Comparison of ENCODE assay signal across 7 cellular contexts in genomic region chr12:52023182-52023975, GRCh38. TPM values are rescaled to one million over a fixed set of nuclear protein-coding genes. Genes with fewer than 3 reads are reported as not detected.
DNase-seq lines count a peak whose midpoint lies in the region; ATAC-seq and TF ChIP-seq lines count a peak whose summit lies in the region.

No MANE protein-coding gene starts in this region.

- H3K27me3 ChIP-seq in Peyer's patch (no peaks in the 10 kb centered on the region), neural cell (ENCODE audit: insufficient read depth, low read depth, low read length) (peaks cover 17% of the 10 kb centered on the region)

- H3K36me3 ChIP-seq in Peyer's patch (no peaks in the 10 kb centered on the region), neural cell (ENCODE audit: insufficient read depth, low read length) (no peaks in the 10 kb centered on the region)

- peak overlapping the region; percentile 27 for H2AFZ ChIP-seq in neural cell (ENCODE audit: low read depth, low read length)

- no peaks in the 10 kb centered on the region for H3K27me3 Mint-ChIP-seq in activated T-helper 17 cell treated with anti-CD3 and anti-CD28 coated beads, Interleukin-2, amount 50 U/mL, for 72 hours
- H3K27me3 Mint-ChIP-seq in stimulated activated naive CD8-positive, alpha-beta T cell treated with anti-CD3 and anti-CD28 coated beads, Interleukin-15, amount 100 ng/mL, for 72 hours, result no peaks in the 10 kb centered on the region

- H3K4me3 ChIP-seq in Peyer's patch (peak overlapping the region; percentile 42 to 65 (median 59)), fibroblast of the aortic adventitia (ENCODE audit: low read depth, low read length) (peak overlapping the region; percentile 64), neural cell (ENCODE audit: low read length) (peak overlapping the region; percentile 70)

- peak; percentile 50 for ATAC-seq in GM18505 (IDR thresholded peaks at IDR 0.05; ENCODE audit: unreplicated experiment)
- ATAC-seq in activated T-helper 17 cell treated with anti-CD3 and anti-CD28 coated beads, Interleukin-2, amount 50 U/mL, for 72 hours (replicated peaks), result peak; percentile 77
- ATAC-seq in stimulated activated naive CD8-positive, alpha-beta T cell treated with anti-CD3 and anti-CD28 coated beads, Interleukin-15, amount 100 ng/mL, for 72 hours, result peak; percentile 74

- TF ChIP-seq POLR2A in GM18505 (IDR thresholded peaks at IDR 0.05; ENCODE audit: borderline replicate concordance, extremely low read depth, insufficient read depth, insufficient read length) (no peak), Peyer's patch (IDR thresholded peaks at IDR 0.05) (no peak)

- peaks cover 0 to 23% (median 10%) of the 10 kb centered on the region in 4 donors for H3K4me1 ChIP-seq in Peyer's patch

- H3F3A ChIP-seq in neural cell (ENCODE audit: insufficient read depth, low read length, poor library complexity, severe bottlenecking), result no peaks in the 10 kb centered on the region

- DNase-seq in HuH-7 (ENCODE audit: low spot score), result peak; percentile 96
- DNase-seq in Peyer's patch, result peak; percentile 93 to 96 (median 94)
- DNase-seq in fibroblast of the aortic adventitia (ENCODE audit: low read depth), result peak; percentile 61
- DNase-seq in stimulated activated naive CD8-positive, alpha-beta T cell treated with anti-CD3 and anti-CD28 coated beads, Interleukin-15, amount 100 ng/mL, for 72 hours, result peak; percentile 92 to 94

- TF ChIP-seq CTCF in Peyer's patch (IDR thresholded peaks at IDR 0.05), result peak; percentile 94 to 98 (median 96)
- TF ChIP-seq CTCF in fibroblast of the aortic adventitia (IDR thresholded peaks at IDR 0.05; ENCODE audit: insufficient read depth, low read length), result peak; percentile 82
- TF ChIP-seq CTCF in neural cell (IDR thresholded peaks at IDR 0.05; ENCODE audit: poor library complexity, severe bottlenecking), result peak; percentile 98

- H3K4me2 ChIP-seq in neural cell (ENCODE audit: low read length), result peak overlapping the region; percentile 19

- TF ChIP-seq RAD21 in neural cell (conservative IDR thresholded peaks at IDR 0.05), result peak; percentile 80

- H3K4me3 Mint-ChIP-seq in activated T-helper 17 cell treated with anti-CD3 and anti-CD28 coated beads, Interleukin-2, amount 50 U/mL, for 72 hours, result peak overlapping the region; percentile 83
- H3K4me3 Mint-ChIP-seq in stimulated activated naive CD8-positive, alpha-beta T cell treated with anti-CD3 and anti-CD28 coated beads, Interleukin-15, amount 100 ng/mL, for 72 hours, result peak overlapping the region; percentile 85 to 91

- H3K9me3 ChIP-seq in Peyer's patch (no peaks in the 10 kb centered on the region), neural cell (ENCODE audit: low read length) (no peaks in the 10 kb centered on the region)

- peak overlapping the region; percentile 85 for H3K27ac Mint-ChIP-seq in activated T-helper 17 cell treated with anti-CD3 and anti-CD28 coated beads, Interleukin-2, amount 50 U/mL, for 72 hours
- H3K27ac Mint-ChIP-seq in stimulated activated naive CD8-positive, alpha-beta T cell treated with anti-CD3 and anti-CD28 coated beads, Interleukin-15, amount 100 ng/mL, for 72 hours, result peak overlapping the region; percentile 68 to 87

- no peaks in the 10 kb centered on the region for H4K20me1 ChIP-seq in neural cell (ENCODE audit: insufficient read depth)

- peak overlapping the region; percentile 66 for H3K9ac ChIP-seq in neural cell (ENCODE audit: low read length)

- H3K9me2 ChIP-seq in neural cell (ENCODE audit: insufficient read depth, low read length), result no peaks in the 10 kb centered on the region

- H3K4me1 Mint-ChIP-seq in activated T-helper 17 cell treated with anti-CD3 and anti-CD28 coated beads, Interleukin-2, amount 50 U/mL, for 72 hours, result peaks cover 19% of the 10 kb centered on the region
- H3K4me1 Mint-ChIP-seq in stimulated activated naive CD8-positive, alpha-beta T cell treated with anti-CD3 and anti-CD28 coated beads, Interleukin-15, amount 100 ng/mL, for 72 hours, result peaks cover 52% of the 10 kb centered on the region

- H3K36me3 Mint-ChIP-seq in activated T-helper 17 cell treated with anti-CD3 and anti-CD28 coated beads, Interleukin-2, amount 50 U/mL, for 72 hours (ENCODE audit: low read depth), result peaks cover 4% of the 10 kb centered on the region

- H3K27ac ChIP-seq in Peyer's patch (peak overlapping the region; percentile 7 to 92 (median 82)), neural cell (ENCODE audit: low read length) (no peak overlapping the region)

- no peaks in the 10 kb centered on the region for H3K79me2 ChIP-seq in neural cell (replicated peaks; ENCODE audit: insufficient read depth, low read length)

- no peak for TF ChIP-seq EP300 in neural cell (conservative IDR thresholded peaks at IDR 0.05; ENCODE audit: poor library complexity, severe bottlenecking)

- no peaks in the 10 kb centered on the region for H3K9me3 Mint-ChIP-seq in activated T-helper 17 cell treated with anti-CD3 and anti-CD28 coated beads, Interleukin-2, amount 50 U/mL, for 72 hours
- H3K9me3 Mint-ChIP-seq in stimulated activated naive CD8-positive, alpha-beta T cell treated with anti-CD3 and anti-CD28 coated beads, Interleukin-15, amount 100 ng/mL, for 72 hours, result no peaks in the 10 kb centered on the region

TF ChIP-seq in neural cell, 6 proteins besides CTCF, POLR2A, EP300 and RAD21:
- no peak for TF ChIP-seq EZH2 (IDR thresholded peaks at IDR 0.05; ENCODE audit: borderline replicate concordance, insufficient read depth, low read length, poor library complexity, severe bottlenecking)
- peak; percentile 10 for TF ChIP-seq MXI1 (conservative IDR thresholded peaks at IDR 0.05; ENCODE audit: poor library complexity, severe bottlenecking)
- TF ChIP-seq TAF1 (IDR thresholded peaks at IDR 0.05; ENCODE audit: low read depth), result peak; percentile 60
- TF ChIP-seq POLR2AphosphoS5 (IDR thresholded peaks at IDR 0.05), result peak; percentile 76
- peak; percentile 74 for TF ChIP-seq SMC3 (conservative IDR thresholded peaks at IDR 0.05; ENCODE audit: poor library complexity)
- no peak for TF ChIP-seq REST (IDR thresholded peaks at IDR 0.05; ENCODE audit: borderline replicate concordance)

RNA-seq across cellular contexts. Expression of gene TAMALIN, which starts 16.6 kb away (rescaled TPM):
- total RNA-seq in Peyer's patch (100 to 1,000 TPM in 1 of 4 donors, 10 to 100 TPM in 1, 1 to 10 TPM in 2; 1.2 to 112 (median 16.2) TPM), fibroblast of the aortic adventitia (ENCODE audit: low replicate concordance) (7.3 TPM in 2 replicates)
- total RNA-seq in activated T-helper 17 cell treated with anti-CD3 and anti-CD28 coated beads, Interleukin-2, amount 50 U/mL, for 72 hours, result 10 to 100 TPM in 1 of 2 donors, 1 to 10 TPM in 1; 3.5 to 26.3 TPM
- polyA plus RNA-seq in neural cell, result 5.4 and 6.1 TPM in 2 replicates
- 2.2 and 2.4 TPM in 2 replicates for polyA minus RNA-seq in neural cell

RNA-seq across cellular contexts. Expression of gene NR4A1, which starts 27.9 kb away (rescaled TPM):
- total RNA-seq in Peyer's patch (100 to 1,000 TPM in 1 of 4 donors, 10 to 100 TPM in 2, 1 to 10 TPM in 1; 3.9 to 265 (median 42.2) TPM), fibroblast of the aortic adventitia (ENCODE audit: low replicate concordance) (0.82 and 3.9 TPM in 2 replicates)
- 10 to 100 TPM in 1 of 2 donors, 1 to 10 TPM in 1; 9.9 to 47.6 TPM for total RNA-seq in activated T-helper 17 cell treated with anti-CD3 and anti-CD28 coated beads, Interleukin-2, amount 50 U/mL, for 72 hours
- 3.4 and 6.1 TPM in 2 replicates for polyA plus RNA-seq in neural cell
- polyA minus RNA-seq in neural cell, result 5.0 and 7.3 TPM in 2 replicates

RNA-seq across cellular contexts. Expression of gene ATG101, which starts 46.4 kb away (rescaled TPM):
- total RNA-seq in Peyer's patch (10 to 100 TPM; 31.5 to 39.6 (median 33.9) TPM), fibroblast of the aortic adventitia (ENCODE audit: low replicate concordance) (41.1 and 89.2 TPM in 2 replicates)
- total RNA-seq in activated T-helper 17 cell treated with anti-CD3 and anti-CD28 coated beads, Interleukin-2, amount 50 U/mL, for 72 hours, result 10 to 100 TPM; 27.6 to 31.1 TPM
- polyA plus RNA-seq in neural cell, result 53.9 and 55.6 TPM in 2 replicates
- polyA minus RNA-seq in neural cell, result 32.5 and 40.2 TPM in 2 replicates

RNA-seq across cellular contexts. Expression of gene SMIM41, which starts 56.1 kb away (rescaled TPM):
- total RNA-seq in Peyer's patch (1 to 10 TPM in 2 of 4 donors, not detected in 2; 1.4 to 6.6 TPM), fibroblast of the aortic adventitia (ENCODE audit: low replicate concordance) (0.27 and 0.98 TPM in 2 replicates)
- total RNA-seq in activated T-helper 17 cell treated with anti-CD3 and anti-CD28 coated beads, Interleukin-2, amount 50 U/mL, for 72 hours, result not detected
- not detected in 2 replicates for polyA plus RNA-seq in neural cell
- not detected in 2 replicates for polyA minus RNA-seq in neural cell
